Comparison of ENCODE assay signal across 8 cellular contexts in the genomic region with DNA sequence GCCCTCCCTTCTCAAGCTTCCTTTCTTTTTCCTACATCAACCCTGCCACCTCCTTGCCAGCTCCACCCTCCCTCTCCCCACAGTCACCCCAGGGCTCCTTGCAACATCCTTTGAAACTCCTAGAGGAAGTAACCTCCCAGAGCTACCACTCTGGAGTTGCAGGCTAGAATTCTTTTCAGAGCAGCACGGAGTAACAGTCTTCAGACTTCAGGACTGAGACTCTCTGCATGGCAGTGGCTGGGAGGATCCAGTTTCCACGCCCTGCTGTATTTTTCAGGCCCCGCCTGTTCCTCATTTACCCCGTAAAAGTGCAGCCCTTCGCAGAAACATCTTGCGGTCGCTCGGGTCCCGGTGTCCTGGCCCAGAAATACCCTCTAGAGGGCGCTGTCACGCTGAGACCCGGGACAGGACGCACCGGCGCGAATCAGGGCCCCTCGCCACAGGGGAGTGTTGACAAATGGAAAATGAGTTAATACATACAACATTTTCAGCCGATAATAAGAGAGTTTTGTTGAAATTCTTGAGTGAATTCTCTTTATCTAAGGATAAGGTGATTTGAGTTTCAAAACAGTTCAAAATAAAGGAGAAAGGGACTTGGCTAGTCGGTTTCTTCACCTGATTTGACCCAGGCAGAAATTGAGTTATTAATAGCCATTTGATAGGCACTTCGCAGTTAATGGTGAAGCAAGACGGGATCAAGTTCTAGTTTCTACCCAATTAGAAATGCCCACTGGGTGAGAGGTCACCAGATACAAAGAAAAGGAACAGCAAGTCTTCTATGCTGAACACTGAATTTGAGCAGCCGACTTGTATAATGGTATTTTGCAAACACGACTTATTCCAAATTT. TPM values are rescaled to one million over a fixed set of nuclear protein-coding genes. Genes with fewer than 3 reads are reported as not detected.
DNase-seq lines count a peak whose midpoint lies in the region; ATAC-seq lines count a peak whose summit lies in the region.

No MANE protein-coding gene starts in this region.

- H3K4me1 Mint-ChIP-seq in effector memory CD8-positive, alpha-beta T cell (ENCODE audit: low read depth in 2 of 2) = peaks cover 9% of the 10 kb centered on the region in 2 donors

- peaks cover 4% of the 10 kb centered on the region for H3K4me1 ChIP-seq in mesodermal cell (ENCODE audit: control insufficient read depth, insufficient read depth, low read length, poor library complexity, severe bottlenecking)

- WGBS in mesodermal cell (ENCODE audit: insufficient coverage in 2 of 2), 2 experiments = 16 to 22% methylated on average over 13 to 14 of the region's 23 CpGs

- DNase-seq in AG08395 (ENCODE audit: low spot score) (peak; percentile 88), NOMO-1 treated with dmso at 0.1 percent for 144 hours (lab: John Stamatoyannopoulos, UW; ENCODE audit: unreplicated experiment) (peak; percentile 84)
- peak; percentile 64 to 84 (median 71) for DNase-seq in activated CD8-positive, alpha-beta memory T cell treated with anti-CD3 and anti-CD28 coated beads for 48 hours (ENCODE audit: low read depth in 2 of 3, low spot score in 2 of 3)
- DNase-seq in effector memory CD8-positive, alpha-beta T cell = peak; percentile 75 to 78 (median 78)
- peak; percentile 73 to 75 for DNase-seq in stimulated activated CD8-positive, alpha-beta memory T cell treated with anti-CD3 and anti-CD28 coated beads, Interleukin-15, amount 100 ng/mL, for 48 hours (ENCODE audit: low read depth in 2 of 2)

- H3K9me3 Mint-ChIP-seq in effector memory CD8-positive, alpha-beta T cell = no peaks in the 10 kb centered on the region

- H3K36me3 ChIP-seq in mesodermal cell (ENCODE audit: control insufficient read depth, insufficient read depth, low read length) = no peaks in the 10 kb centered on the region

- H3K27ac Mint-ChIP-seq in effector memory CD8-positive, alpha-beta T cell = peak overlapping the region in 1 of 2 donors; percentile 2

- no peaks in the 10 kb centered on the region for H3K36me3 Mint-ChIP-seq in effector memory CD8-positive, alpha-beta T cell (ENCODE audit: insufficient read depth)

- no peaks in the 10 kb centered on the region for H3K9me3 ChIP-seq in mesodermal cell (ENCODE audit: control insufficient read depth, low read length)

- peak overlapping the region; percentile 53 to 56 for H3K4me3 Mint-ChIP-seq in effector memory CD8-positive, alpha-beta T cell

- H3K27me3 Mint-ChIP-seq in effector memory CD8-positive, alpha-beta T cell = peaks cover 24 to 52% of the 10 kb centered on the region in 2 donors

- peak; percentile 85 for ATAC-seq in GM18867 (IDR thresholded peaks at IDR 0.05; ENCODE audit: unreplicated experiment)
- ATAC-seq in HG03354 (IDR thresholded peaks at IDR 0.05; ENCODE audit: poor library complexity, severe bottlenecking, unreplicated experiment) = peak; percentile 81
- peak; percentile 92 for ATAC-seq in effector memory CD8-positive, alpha-beta T cell (replicated peaks)

- peak overlapping the region; percentile 9 for H3K4me3 ChIP-seq in mesodermal cell (ENCODE audit: extremely low read depth, insufficient read depth, low read length, poor library complexity, severe bottlenecking)

- peak overlapping the region; percentile 12 for H3K27ac ChIP-seq in mesodermal cell (ENCODE audit: low read depth, low read length, severe bottlenecking)

RNA-seq across cellular contexts. Expression of a gene that starts 18.5 kb away (rescaled TPM):
- polyA plus RNA-seq in mesodermal cell (2013, experiment 1 of 2) = not detected
- polyA plus RNA-seq in mesodermal cell (2013, experiment 2 of 2) = not detected

RNA-seq across cellular contexts. Expression of a gene that starts 58.0 kb away (rescaled TPM):
- 25.5 TPM for polyA plus RNA-seq in mesodermal cell (2013, experiment 1 of 2)
- 24.2 TPM for polyA plus RNA-seq in mesodermal cell (2013, experiment 2 of 2)

Comparison
In these comparisons a context has a peak if more than half of its experiments do, and no peak if none do; other contexts are left out.
1. Peak in every context shown above with its lines: DNase-seq, ATAC-seq, H3K4me3 ChIP-seq and H3K27ac ChIP-seq.